In the genomic region with DNA sequence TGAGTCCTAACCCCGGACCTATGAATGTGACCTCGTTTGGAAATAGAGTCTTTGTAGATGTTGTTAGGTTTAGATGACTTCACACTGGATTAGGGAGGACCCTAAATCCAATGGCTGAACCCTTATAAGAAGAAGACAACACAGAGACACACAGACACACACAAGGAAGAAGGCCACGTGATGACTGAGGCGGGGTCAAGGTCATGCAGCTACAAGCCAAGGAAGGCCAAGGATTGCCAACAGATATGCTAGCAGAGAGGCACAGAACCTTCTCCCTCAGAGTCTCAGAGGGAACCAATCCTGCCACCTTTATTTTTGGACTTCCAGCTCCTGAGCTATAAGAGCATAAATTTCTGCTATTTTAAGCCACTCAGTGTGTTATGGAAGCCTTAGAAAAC, we compare ENCODE assay signal across 18 cellular contexts. TPM values are rescaled to one million over a fixed set of nuclear protein-coding genes. Genes with fewer than 3 reads are reported as not detected.
DNase-seq lines count a peak whose midpoint lies in the region; ATAC-seq, FAIRE-seq and TF ChIP-seq lines count a peak whose summit lies in the region.
"Had no signal": no experiment of that assay in that cellular context is flagged by ENCODE, and none has a peak within 500 bp of the region (broad histone marks: within the 10 kb centered on the region; RNA-seq: fewer than 3 reads in every experiment).

No MANE protein-coding gene starts in this region.

- H4K20me1 ChIP-seq in K562 (replicated peaks; ENCODE audit: control insufficient read depth, insufficient read depth, low read length) (no peaks in the 10 kb centered on the region), osteoblast (ENCODE audit: insufficient read depth, low read length) (peaks cover 4% of the 10 kb centered on the region)
- H4K20me1 ChIP-seq: BLaER1 had no signal

- H3K79me2 ChIP-seq in K562 (ENCODE audit: control insufficient read depth, insufficient read depth, low read length) (no peaks in the 10 kb centered on the region), osteoblast (ENCODE audit: insufficient read depth, low read length) (peaks cover 95% of the 10 kb centered on the region)
- H3K79me2 ChIP-seq: hepatocyte had no signal

- TF ChIP-seq RAD21 in K562 (CRISPR knock-in tag; conservative IDR thresholded peaks at IDR 0.05 in 1 of 2, IDR thresholded peaks at IDR 0.05 in 1 of 2), result no peak

- BruUV-seq in Calu3 (replicated peaks; lab: Mats Ljungman, UMichigan) (no TSS peak), K562 (replicated peaks; lab: Mats Ljungman, UMichigan) (no TSS peak)

- H3K4me2 ChIP-seq in K562 (ENCODE audit: insufficient read depth, low read length) (no peak overlapping the region), osteoblast (ENCODE audit: insufficient read depth, low read length) (peak overlapping the region; percentile 3)
- H3K4me2 ChIP-seq: BLaER1, hepatocyte had no signal

- CTCF ChIA-PET in Calu3 (lab: Charles Lee) (interaction anchor here (0.5 to 1.0 kb wide), 2 partner anchors 39 to 323 kb away, joined by 3 to 4 read pairs; no protein-coding TSS in a partner anchor), K562 (lab: Yijun Ruan, JAX; ENCODE audit: low intra/inter-chr PET ratio) (no interaction called here)

- no peaks in the 10 kb centered on the region for H3K9me3 Mint-ChIP-seq in Calu3 (ENCODE audit: low read depth, unreplicated experiment)

- ATAC-seq in K562 (no peak), GM19463 (IDR thresholded peaks at IDR 0.05; ENCODE audit: unreplicated experiment) (no peak)
- ATAC-seq: right lobe of liver had no signal

- H3K36me3 ChIP-seq in K562 (ENCODE audit: control insufficient read depth, insufficient read depth, low read length) (no peaks in the 10 kb centered on the region), osteoblast (ENCODE audit: insufficient read depth, low read length) (peaks cover 74% of the 10 kb centered on the region), vagina (no peaks in the 10 kb centered on the region)
- H3K36me3 ChIP-seq: BLaER1, neutrophil, right lobe of liver, transverse colon had no signal

- TF ChIP-seq POLR2A in K562 (conservative IDR thresholded peaks at IDR 0.05) (no peak), vagina (IDR thresholded peaks at IDR 0.05) (no peak)

- H3K36me3 Mint-ChIP-seq in Calu3 (ENCODE audit: insufficient read depth, unreplicated experiment), result no peaks in the 10 kb centered on the region

- no peak for FAIRE-seq in K562 (lab: Jason Lieb, UNC)

- H3K9me3 ChIP-seq in K562 (replicated peaks; ENCODE audit: control insufficient read depth, insufficient read depth, low read depth, low read length), result no peaks in the 10 kb centered on the region
- H3K9me3 ChIP-seq in osteoblast (ENCODE audit: low read depth, low read length), result no peaks in the 10 kb centered on the region
- no peaks in the 10 kb centered on the region for H3K9me3 ChIP-seq in vagina
- H3K9me3 ChIP-seq: BLaER1, neutrophil, right lobe of liver, transverse colon had no signal

- H3K27me3 Mint-ChIP-seq in Calu3 (ENCODE audit: unreplicated experiment), result no peaks in the 10 kb centered on the region

- H3K27ac ChIP-seq in K562 (ENCODE audit: extremely low read depth, low read depth, low read length), result no peak overlapping the region
- peak overlapping the region; percentile 84 for H3K27ac ChIP-seq in osteoblast (ENCODE audit: low read depth, low read length)
- H3K27ac ChIP-seq in vagina, result no peak overlapping the region
- H3K27ac ChIP-seq: BLaER1, hepatocyte, neutrophil, right lobe of liver, transverse colon had no signal

- DNase-seq in Calu3, result no peak
- DNase-seq in NCI-H226, result peak; percentile 29
- no peak for DNase-seq in K562 (ENCODE audit: extremely low read depth in 1 of 4, low spot score in 3 of 4)
- no peak for DNase-seq in osteoblast (ENCODE audit: insufficient read length, low spot score, missing footprints)
- no peak for DNase-seq in vagina (ENCODE audit: extremely low spot score in 2 of 2)
- DNase-seq in NCI-H510A treated with DMSO at 0.1 percent for 48 hours (lab: John Stamatoyannopoulos, UW), result no peak
- no peak for DNase-seq in EL
- DNase-seq: activated CD4-positive, alpha-beta T cell treated with anti-CD3 and anti-CD28 coated beads, Interleukin-2, amount 50 U/mL, for 1 hour; activated effector memory CD4-positive, alpha-beta T cell treated with Interleukin-2 at 50 U/mL for 16 hours; MM.1S; NCI-H1930; NCI-H510A; transverse colon had no signal

- no peak for TF ChIP-seq CTCF in Calu3 (IDR thresholded peaks at IDR 0.05; ENCODE audit: unreplicated experiment)
- TF ChIP-seq CTCF in K562 (IDR thresholded peaks at IDR 0.05 in 2 of 3, conservative IDR thresholded peaks at IDR 0.05 in 1 of 3; ENCODE audit: insufficient read depth in 2 of 3, low read depth in 1 of 3, low read length in 3 of 3), result no peak
- no peak for TF ChIP-seq CTCF in osteoblast (IDR thresholded peaks at IDR 0.05; ENCODE audit: extremely low read depth, low read depth, low read length)
- TF ChIP-seq CTCF in vagina (IDR thresholded peaks at IDR 0.05), result no peak

- H2AFZ ChIP-seq in K562 (ENCODE audit: low read depth, low read length) (no peak overlapping the region), osteoblast (ENCODE audit: low read length) (no peak overlapping the region)
- H2AFZ ChIP-seq: hepatocyte had no signal

- no peak overlapping the region for H3K4me3 ChIP-seq in K562
- H3K4me3 ChIP-seq in osteoblast (ENCODE audit: insufficient read depth, low read length), result no peak overlapping the region
- no peak overlapping the region for H3K4me3 ChIP-seq in vagina
- H3K4me3 ChIP-seq: BLaER1, hepatocyte, right lobe of liver, transverse colon had no signal

- no peak overlapping the region for H3K4me3 Mint-ChIP-seq in Calu3 (ENCODE audit: low read depth, unreplicated experiment)

- no peak overlapping the region for H3K9ac ChIP-seq in K562 (ENCODE audit: insufficient read depth in 1 of 2, low read depth in 2 of 2, low read length in 2 of 2)
- H3K9ac ChIP-seq: BLaER1 had no signal

- H3K27me3 ChIP-seq in K562 (ENCODE audit: control insufficient read depth in 2 of 2, insufficient read depth in 2 of 2, low read length in 2 of 2) (peaks cover 5 to 24% of the 10 kb centered on the region in 2 experiments; a peak in 3 of 5 replicates), osteoblast (ENCODE audit: insufficient read depth, low read length) (no peaks in the 10 kb centered on the region), vagina (no peaks in the 10 kb centered on the region)
- H3K27me3 ChIP-seq: BLaER1, hepatocyte, neutrophil, right lobe of liver, transverse colon had no signal

- TF ChIP-seq EP300 in K562 (IDR thresholded peaks at IDR 0.05; ENCODE audit: low read length), result no peak

- peaks cover 14% of the 10 kb centered on the region for H3K4me1 Mint-ChIP-seq in Calu3 (ENCODE audit: low read depth, unreplicated experiment)

- peak overlapping the region; percentile 33 for H3K27ac Mint-ChIP-seq in Calu3 (ENCODE audit: unreplicated experiment)

- no peaks in the 10 kb centered on the region for H3K9me1 ChIP-seq in K562 (ENCODE audit: control insufficient read depth, insufficient read depth, low read length)

- H3K4me1 ChIP-seq in K562 (replicated peaks in 1 of 2; ENCODE audit: control insufficient read depth in 2 of 2, insufficient read depth in 2 of 2, low read length in 2 of 2) (no peaks in the 10 kb centered on the region; a peak in 1 of 5 replicates), osteoblast (ENCODE audit: insufficient read depth, low read length) (peaks cover 67% of the 10 kb centered on the region), vagina (peaks cover 54% of the 10 kb centered on the region)
- H3K4me1 ChIP-seq: right lobe of liver had no signal

- POLR2A ChIA-PET in K562 (lab: Yijun Ruan, JAX), result interaction anchor here (0.6 to 1.1 kb wide), 2 partner anchors 10 to 226 kb away, joined by 3 read pairs; no protein-coding TSS in a partner anchor

- intact Hi-C loops in Calu3 (cut with micrococcal nuclease; ENCODE audit: unreplicated experiment), result no loop called here
- intact Hi-C loops in K562 (cut with micrococcal nuclease), result no loop called here
- intact Hi-C loops in vagina (cut with DNase I), result no loop called here

- WGBS in K562 (ENCODE audit: insufficient coverage, low coverage, missing lambda C conversion rate), result 14% methylated on average over 2 of the region's 4 CpGs

- in situ Hi-C loops in K562 (cut with MboI), result no loop called here

TF ChIP-seq in K562, 482 proteins besides CTCF, POLR2A, EP300 and RAD21 (continues in another document):
- TF ChIP-seq GABPA (tag; conservative IDR thresholded peaks at IDR 0.05; ENCODE audit: low read depth) (no peak), RBFOX2 (IDR thresholded peaks at IDR 0.05; ENCODE audit: low read depth, low read length) (no peak), PHF21A (IDR thresholded peaks at IDR 0.05; ENCODE audit: borderline replicate concordance, low read depth) (no peak), EHMT2 (IDR thresholded peaks at IDR 0.05) (no peak), ZNF780A (CRISPR knock-in tag; IDR thresholded peaks at IDR 0.05) (no peak), USF1 (CRISPR knock-in tag; IDR thresholded peaks at IDR 0.05) (0 out of 2 replicates have a peak, but pooled peaks have one; percentile 12)

RNA-seq across cellular contexts. Expression of gene LTBP2, which starts 31.8 kb away (rescaled TPM):
- total RNA-seq in Calu3 (2022) (1.3 and 4.3 TPM in 2 replicates), K562 (2014; rRNA removed) (0.04 TPM in 1 of 2 replicates, not detected in the other), K562 (2014; rRNA removed; fragmentation: Illumina TruSeq; extraction: Trizol) (not detected in 2 replicates), K562 (2015; rRNA removed; fragmentation: Illumina TruSeq; extraction: Trizol) (not detected in 2 replicates), K562 (2021) (0.18 and 0.20 TPM in 2 replicates), osteoblast (493 and 546 TPM in 2 replicates), vagina (52.5 TPM)
- 0.25 and 0.35 TPM in 2 replicates for total RNA-seq in K562 (2011; cell fraction: chromatin; rRNA removed; ENCODE audit: low replicate concordance)
- 0.66 and 0.83 TPM in 2 replicates for total RNA-seq in K562 (2011; cell fraction: nucleolus; rRNA removed)
- total RNA-seq in K562 (2011; cell fraction: nucleoplasm; rRNA removed), result 0.07 and 0.23 TPM in 2 replicates
- polyA plus RNA-seq in K562 (2011; rRNA removed) (0.03 and 0.07 TPM in 2 replicates), K562 (2014; fragmentation: Illumina TruSeq; extraction: Trizol) (0.01 TPM in 1 of 2 replicates, not detected in the other), K562 (2014; fragmentation: Nextera tagmentation; extraction: Ambion mirVana) (under 1 TPM; 0.03 to 0.04 TPM), K562 (2014; rRNA removed) (under 0.01 TPM in 1 of 2 replicates, not detected in the other)
- polyA plus RNA-seq in K562 (2011; cell fraction: cytosol; rRNA removed), result 0.07 and 0.13 TPM in 2 replicates
- 0.34 and 0.46 TPM in 2 replicates for polyA plus RNA-seq in K562 (2011; cell fraction: nucleus; rRNA removed)
- 0.10 and 0.35 TPM in 2 replicates for polyA plus RNA-seq in K562 (2012)
- 0.04 and 0.06 TPM in 2 replicates for polyA minus RNA-seq in K562 (2011; rRNA and poly(A)+ RNA removed)
- polyA minus RNA-seq in K562 (2011; cell fraction: cytosol; rRNA and poly(A)+ RNA removed), result not detected in 2 replicates
- 0.44 and 0.54 TPM in 2 replicates for polyA minus RNA-seq in K562 (2011; cell fraction: nucleus; rRNA and poly(A)+ RNA removed)

Comparison
In these comparisons a context has a peak if more than half of its experiments do, and no peak if none do; other contexts are left out.
1. RNA of gene LTBP2, which starts 31.8 kb away (total RNA-seq): 493 to 546 TPM in osteoblast and 52.5 TPM in vagina (single experiment); 1.3 to 4.3 TPM in Calu3 and 0.04 to 0.83 TPM in K562; every median in the first group is over 10 times any median in the second.